20 cellular contexts compared by ENCODE assay signal in the genomic region with DNA sequence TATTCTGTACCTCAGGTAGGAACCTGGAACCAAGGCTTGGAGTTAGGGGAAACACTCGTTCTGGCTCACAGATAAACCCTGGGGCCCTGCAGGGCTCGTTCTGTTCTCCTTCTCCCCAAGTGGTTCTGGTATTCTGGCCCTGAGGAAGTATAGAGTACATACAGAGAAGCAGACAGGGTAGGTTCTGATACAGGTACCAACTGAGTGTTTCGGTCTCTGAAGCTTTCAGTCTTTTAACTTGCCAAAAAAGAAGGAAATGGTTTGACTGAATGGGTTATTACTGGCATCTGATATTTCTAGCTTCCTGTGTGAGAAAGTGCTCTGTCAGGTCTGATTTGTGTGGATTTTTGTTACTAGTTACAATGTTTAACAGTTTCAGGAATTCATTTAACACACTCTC.
"Had no signal": no experiment of that assay in that cellular context is flagged by ENCODE, and none has a peak within 500 bp of the region (broad histone marks: within the 10 kb centered on the region; RNA-seq: fewer than 3 reads in every experiment).

No MANE protein-coding gene starts in this region.

- H3K9me3 ChIP-seq: pancreas had no signal

- FAIRE-seq: kidney, pancreas had no signal

- H3K27ac Mint-ChIP-seq: activated T-helper 17 cell treated with anti-CD3 and anti-CD28 coated beads, Interleukin-2, amount 50 U/mL, for 72 hours; dendritic cell treated with granulocyte-macrophage colony-stimulating factor and Interleukin-4, amounts not matched to agents 40 ng/mL and 50 ng/mL, for 4 days had no signal

- H3K27me3 ChIP-seq: left lung, pancreas, sigmoid colon had no signal

- DNase-seq: activated CD4-positive, CD25-positive, alpha-beta regulatory T cell treated with anti-CD3 and anti-CD28 coated beads, Interleukin-2, amount 50 U/mL, for 72 hours; activated naive CD4-positive, alpha-beta T cell treated with Interleukin-2 at 50 U/mL for 16 hours; activated T-cell treated with anti-CD3 and anti-CD28 coated beads for 4 hours; anterior cingulate cortex; effector memory CD4-positive, alpha-beta T cell; foreskin fibroblast; glutamatergic neuron; hypothalamus; kidney; left lung; naive thymus-derived CD8-positive, alpha-beta T cell; pancreas; sigmoid colon; stimulated activated CD4-positive, alpha-beta T cell treated with anti-CD3 and anti-CD28 coated beads, Interleukin-12 subunit alpha, Interleukin-12 subunit beta, amount 100 ng/mL, for 4 hours; stimulated activated CD4-positive, alpha-beta T cell treated with anti-CD3 and anti-CD28 coated beads, Interleukin-2, amount 100 ng/mL, for 24 hours; substantia nigra; T1000; trophoblast cell had no signal

- H3K4me1 ChIP-seq: left lung, pancreas had no signal

- H3K4me3 ChIP-seq: left lung, pancreas, sigmoid colon had no signal

- H3K27ac ChIP-seq: left lung, pancreas, sigmoid colon had no signal

- ATAC-seq: activated T-helper 17 cell treated with anti-CD3 and anti-CD28 coated beads, Interleukin-2, amount 50 U/mL, for 72 hours; left lung; pancreas had no signal

- H3K4me3 Mint-ChIP-seq: activated T-helper 17 cell treated with anti-CD3 and anti-CD28 coated beads, Interleukin-2, amount 50 U/mL, for 72 hours; dendritic cell treated with granulocyte-macrophage colony-stimulating factor and Interleukin-4, amounts not matched to agents 40 ng/mL and 50 ng/mL, for 4 days had no signal

- H3K4me1 Mint-ChIP-seq: activated T-helper 17 cell treated with anti-CD3 and anti-CD28 coated beads, Interleukin-2, amount 50 U/mL, for 72 hours had no signal

- H3K36me3 ChIP-seq: left lung, pancreas, sigmoid colon had no signal

- H3K27me3 Mint-ChIP-seq: activated T-helper 17 cell treated with anti-CD3 and anti-CD28 coated beads, Interleukin-2, amount 50 U/mL, for 72 hours; dendritic cell treated with granulocyte-macrophage colony-stimulating factor and Interleukin-4, amounts not matched to agents 40 ng/mL and 50 ng/mL, for 4 days; naive thymus-derived CD8-positive, alpha-beta T cell had no signal
